26 cellular contexts compared by ENCODE assay signal in genomic region chr1:11444907-11445306, GRCh38. TPM values are rescaled to one million over a fixed set of nuclear protein-coding genes. Genes with fewer than 3 reads are reported as not detected.
"Had no signal": no experiment of that assay in that cellular context is flagged by ENCODE, and none has a peak within 500 bp of the region (broad histone marks: within the 10 kb centered on the region; RNA-seq: fewer than 3 reads in every experiment).

No MANE protein-coding gene starts in this region.

- H3K27me3 ChIP-seq: Peyer's patch had no signal

- H3K27ac Mint-ChIP-seq: IgD-negative memory B cell had no signal

- H3K4me3 ChIP-seq: K562, Peyer's patch had no signal

- H3K4me1 Mint-ChIP-seq: IgD-negative memory B cell had no signal

- H3K9me3 ChIP-seq: Peyer's patch, SK-N-SH had no signal

- ATAC-seq: K562, PC-3, T-cell had no signal

- H3K9me3 Mint-ChIP-seq: IgD-negative memory B cell, T-cell had no signal

- H3K9ac ChIP-seq: KMS-11, SK-N-SH had no signal

- H3K36me3 ChIP-seq: Peyer's patch had no signal

- H3K27ac ChIP-seq: KMS-11, Peyer's patch had no signal

- FAIRE-seq: K562 had no signal

- H3K4me3 Mint-ChIP-seq: IgD-negative memory B cell, T-cell had no signal

- H3K36me3 Mint-ChIP-seq: T-cell had no signal

- H3K4me2 ChIP-seq: KMS-11, SK-N-SH had no signal

- H3K4me1 ChIP-seq: Peyer's patch had no signal

- DNase-seq: Kasumi-1, MM.1S, NCI-H1092 treated with DMSO at 0.1 percent for 48 hours, NCI-H1417, NCI-H1436 treated with DMSO at 0.1 percent for 48 hours, NCI-H1694, NCI-H187 treated with DMSO at 0.1 percent for 48 hours, NCI-H2029 treated with DMSO at 0.1 percent for 48 hours, NCI-H2171, NCI-H226, NCI-H446, NCI-H510A, NCI-H524 treated with DMSO at 0.1 percent for 48 hours, NCI-H69, NCI-H774, PC-3, Peyer's patch, SIG-M5, SK-N-SH, SW 1271, T-cell had no signal

RNA-seq across cellular contexts. Expression of gene DISP3, which starts 34.0 kb away (rescaled TPM):
- total RNA-seq: Right ventricle myocardium superior, RPMI7951 had no signal
- polyA plus RNA-seq: IgD-negative memory B cell had no signal
